In the genomic region with DNA sequence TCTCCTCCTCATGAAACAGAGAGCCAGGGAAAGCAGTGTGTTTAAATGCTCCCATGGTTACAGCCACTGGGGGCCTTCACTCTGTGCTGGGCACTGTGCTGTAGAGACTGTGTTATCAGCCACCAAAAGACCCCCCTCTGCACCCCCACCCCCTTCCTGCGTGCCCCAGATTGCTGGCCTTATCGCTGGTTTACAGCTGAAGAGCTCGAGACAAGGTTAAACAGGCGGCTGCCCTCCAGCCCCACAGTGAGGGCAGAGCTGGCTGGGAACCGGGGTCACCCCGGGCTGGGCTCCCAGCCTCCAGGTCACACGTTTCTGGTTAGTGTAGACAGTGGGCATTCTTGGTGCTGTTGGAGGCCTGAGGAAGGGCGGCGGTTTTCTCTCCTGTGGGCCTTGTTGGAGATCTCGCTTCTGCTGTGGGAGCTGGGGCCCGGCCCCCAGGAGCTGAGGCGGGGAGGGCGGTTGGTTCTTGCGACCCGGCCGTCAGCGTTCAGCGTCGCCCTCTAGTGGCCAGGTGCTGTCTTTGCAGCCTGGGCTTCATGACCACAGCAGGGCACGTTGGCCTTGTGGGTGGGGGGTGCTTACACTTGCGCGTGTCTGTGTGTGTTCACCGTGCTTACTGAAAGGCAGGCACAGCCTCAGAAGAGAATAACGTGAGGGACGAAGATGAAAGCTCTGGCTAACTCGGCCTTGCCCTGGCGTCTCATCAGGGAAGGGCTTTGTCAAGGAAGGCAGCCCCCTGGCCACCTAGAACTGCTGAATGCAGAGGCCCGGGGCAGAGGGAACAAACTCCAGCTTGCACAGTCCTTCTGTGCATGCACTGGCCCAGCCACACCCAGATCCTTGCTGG, we compare ENCODE assay signal across 8 cellular contexts. TPM values are rescaled to one million over a fixed set of nuclear protein-coding genes. Genes with fewer than 3 reads are reported as not detected.
DNase-seq lines count a peak whose midpoint lies in the region; ATAC-seq and TF ChIP-seq lines count a peak whose summit lies in the region.

No MANE protein-coding gene starts in this region.

- H3K27ac ChIP-seq in dorsolateral prefrontal cortex: no peak overlapping the region
- no peak overlapping the region for H3K27ac ChIP-seq in naive thymus-derived CD4-positive, alpha-beta T cell (ENCODE audit: low read depth, low read length)

- peaks cover 9 to 15% of the 10 kb centered on the region in 2 donors for H3K4me1 ChIP-seq in naive thymus-derived CD4-positive, alpha-beta T cell (ENCODE audit: control insufficient read depth in 2 of 2, insufficient read depth in 2 of 2, low read length in 2 of 2)

- H3K27me3 ChIP-seq in dorsolateral prefrontal cortex: no peaks in the 10 kb centered on the region
- no peaks in the 10 kb centered on the region for H3K27me3 ChIP-seq in naive thymus-derived CD4-positive, alpha-beta T cell (ENCODE audit: control insufficient read depth in 2 of 2, insufficient read depth in 2 of 2, low read length in 2 of 2)

- TF ChIP-seq CTCF in GM12873 (IDR thresholded peaks at IDR 0.05; ENCODE audit: insufficient read depth, low read depth, low read length, missing control alignments): peak; percentile 99
- TF ChIP-seq CTCF in dorsolateral prefrontal cortex (IDR thresholded peaks at IDR 0.05 in 54 of 56, conservative IDR thresholded peaks at IDR 0.05 in 2 of 56; ENCODE audit: low read depth in 1 of 56, partially characterized antibody in 56 of 56): peak; percentile 54 to 89 (median 80)

- H3K36me3 Mint-ChIP-seq in activated CD4-positive, alpha-beta memory T cell treated with anti-CD3 and anti-CD28 coated beads for 36 hours: peaks cover 35% of the 10 kb centered on the region
- peaks cover 17 to 39% (median 27%) of the 10 kb centered on the region in 5 donors for H3K36me3 Mint-ChIP-seq in naive thymus-derived CD4-positive, alpha-beta T cell

- CTCF ChIA-PET in activated CD4-positive, alpha-beta memory T cell treated with anti-CD3 and anti-CD28 coated beads for 36 hours (lab: Charles Lee): interaction anchor here (0.9 to 6.8 kb wide), 35 partner anchors 10 to 240 kb away, joined by 3 to 180 read pairs (median 6); a partner anchor contains a TSS
- CTCF ChIA-PET in naive thymus-derived CD4-positive, alpha-beta T cell (lab: Charles Lee): interaction anchor here (0.8 to 6.5 kb wide), 19 partner anchors 9 to 242 kb away, joined by 3 to 70 read pairs (median 6); a partner anchor contains a TSS

- peaks cover 6 to 46% (median 20%) of the 10 kb centered on the region in 3 experiments for H3K36me3 ChIP-seq in naive thymus-derived CD4-positive, alpha-beta T cell (ENCODE audit: control insufficient read depth in 2 of 3, insufficient read depth in 3 of 3, low read length in 3 of 3)

- H3K9me3 Mint-ChIP-seq in activated CD4-positive, alpha-beta memory T cell treated with anti-CD3 and anti-CD28 coated beads for 36 hours: no peaks in the 10 kb centered on the region
- H3K9me3 Mint-ChIP-seq in naive thymus-derived CD4-positive, alpha-beta T cell: no peaks in the 10 kb centered on the region
- no peaks in the 10 kb centered on the region for H3K9me3 Mint-ChIP-seq in stimulated activated naive CD8-positive, alpha-beta T cell treated with anti-CD3 and anti-CD28 coated beads, Interleukin-15, amount 100 ng/mL, for 72 hours

- ATAC-seq in naive thymus-derived CD4-positive, alpha-beta T cell: peak; percentile 91
- peak; percentile 85 for ATAC-seq in stimulated activated naive CD8-positive, alpha-beta T cell treated with anti-CD3 and anti-CD28 coated beads, Interleukin-15, amount 100 ng/mL, for 72 hours
- ATAC-seq in HG03460 (IDR thresholded peaks at IDR 0.05; ENCODE audit: unreplicated experiment) (no peak), HG03135 (IDR thresholded peaks at IDR 0.05; ENCODE audit: unreplicated experiment) (no peak)

- no peak overlapping the region for H3K4me3 Mint-ChIP-seq in activated CD4-positive, alpha-beta memory T cell treated with anti-CD3 and anti-CD28 coated beads for 36 hours
- H3K4me3 Mint-ChIP-seq in naive thymus-derived CD4-positive, alpha-beta T cell: peak overlapping the region in 8 of 10 donors; percentile 12 to 64 (median 40)
- no peak overlapping the region for H3K4me3 Mint-ChIP-seq in stimulated activated naive CD8-positive, alpha-beta T cell treated with anti-CD3 and anti-CD28 coated beads, Interleukin-15, amount 100 ng/mL, for 72 hours

- no peaks in the 10 kb centered on the region for H3K9me3 ChIP-seq in naive thymus-derived CD4-positive, alpha-beta T cell (ENCODE audit: control insufficient read depth in 2 of 3, low read length in 3 of 3)

- H3K27me3 Mint-ChIP-seq in activated CD4-positive, alpha-beta memory T cell treated with anti-CD3 and anti-CD28 coated beads for 36 hours: no peaks in the 10 kb centered on the region
- no peaks in the 10 kb centered on the region for H3K27me3 Mint-ChIP-seq in naive thymus-derived CD4-positive, alpha-beta T cell
- H3K27me3 Mint-ChIP-seq in stimulated activated naive CD8-positive, alpha-beta T cell treated with anti-CD3 and anti-CD28 coated beads, Interleukin-15, amount 100 ng/mL, for 72 hours: no peaks in the 10 kb centered on the region

- peaks cover 35% of the 10 kb centered on the region for H3K4me1 Mint-ChIP-seq in activated CD4-positive, alpha-beta memory T cell treated with anti-CD3 and anti-CD28 coated beads for 36 hours (ENCODE audit: low read depth)
- peaks cover 23 to 69% (median 54%) of the 10 kb centered on the region in 7 donors for H3K4me1 Mint-ChIP-seq in naive thymus-derived CD4-positive, alpha-beta T cell
- H3K4me1 Mint-ChIP-seq in stimulated activated naive CD8-positive, alpha-beta T cell treated with anti-CD3 and anti-CD28 coated beads, Interleukin-15, amount 100 ng/mL, for 72 hours: peaks cover 58% of the 10 kb centered on the region

- POLR2A ChIA-PET in activated CD4-positive, alpha-beta memory T cell treated with anti-CD3 and anti-CD28 coated beads for 36 hours (lab: Charles Lee): interaction anchor here (1.1 to 2.1 kb wide), 3 partner anchors 39 to 45 kb away, joined by 3 to 8 read pairs (median 6); a partner anchor contains a TSS
- POLR2A ChIA-PET in naive thymus-derived CD4-positive, alpha-beta T cell (lab: Charles Lee): interaction anchor here (0.8 to 4.0 kb wide), 7 partner anchors 10 to 241 kb away, joined by 3 to 25 read pairs (median 9); a partner anchor contains a TSS

- DNase-seq in NAMALWA (ENCODE audit: low spot score): peak; percentile 71
- DNase-seq in activated CD4-positive, alpha-beta memory T cell treated with anti-CD3 and anti-CD28 coated beads for 36 hours: peak; percentile 76
- peak in 2 of 10 donors; percentile 23 to 45 for DNase-seq in dorsolateral prefrontal cortex
- peak; percentile 57 to 78 (median 68) for DNase-seq in naive thymus-derived CD4-positive, alpha-beta T cell
- peak; percentile 59 to 62 for DNase-seq in stimulated activated naive CD8-positive, alpha-beta T cell treated with anti-CD3 and anti-CD28 coated beads, Interleukin-15, amount 100 ng/mL, for 72 hours

- intact Hi-C loops in activated CD4-positive, alpha-beta memory T cell treated with anti-CD3 and anti-CD28 coated beads for 36 hours (cut with micrococcal nuclease): loop anchor here (1.0 kb wide), 1 partner anchor 45 kb away; no protein-coding TSS in a partner anchor
- intact Hi-C loops in dorsolateral prefrontal cortex (cut with DNase I): no loop called here
- intact Hi-C loops in naive thymus-derived CD4-positive, alpha-beta T cell (cut with micrococcal nuclease): loop anchor here (1.0 to 5.0 kb wide), 5 partner anchors 44 to 240 kb away; no protein-coding TSS in a partner anchor

- no peak overlapping the region for H3K4me3 ChIP-seq in dorsolateral prefrontal cortex
- no peak overlapping the region for H3K4me3 ChIP-seq in naive thymus-derived CD4-positive, alpha-beta T cell (ENCODE audit: low read length)

- H3K27ac Mint-ChIP-seq in activated CD4-positive, alpha-beta memory T cell treated with anti-CD3 and anti-CD28 coated beads for 36 hours: no peak overlapping the region
- peak overlapping the region; percentile 46 to 88 (median 77) for H3K27ac Mint-ChIP-seq in naive thymus-derived CD4-positive, alpha-beta T cell
- H3K27ac Mint-ChIP-seq in stimulated activated naive CD8-positive, alpha-beta T cell treated with anti-CD3 and anti-CD28 coated beads, Interleukin-15, amount 100 ng/mL, for 72 hours: no peak overlapping the region

RNA-seq across cellular contexts. Expression of a gene that starts 40.8 kb away (rescaled TPM):
- total RNA-seq in activated CD4-positive, alpha-beta memory T cell treated with anti-CD3 and anti-CD28 coated beads for 36 hours: 10 to 100 TPM; 33.2 to 34.9 TPM
- 10 to 100 TPM; 20.0 to 36.0 (median 27.2) TPM for total RNA-seq in dorsolateral prefrontal cortex
- total RNA-seq in naive thymus-derived CD4-positive, alpha-beta T cell: 10 to 100 TPM; 37.5 to 50.1 (median 43.4) TPM
- 10 to 100 TPM; 18.6 to 25.3 TPM for polyA plus RNA-seq in naive thymus-derived CD4-positive, alpha-beta T cell

Comparison
In these comparisons a context has a peak if more than half of its experiments do, and no peak if none do; other contexts are left out.
1. H3K27ac Mint-ChIP-seq: peak in naive thymus-derived CD4-positive, alpha-beta T cell (9 of 9); none in activated CD4-positive, alpha-beta memory T cell treated with anti-CD3 and anti-CD28 coated beads for 36 hours (single experiment) and stimulated activated naive CD8-positive, alpha-beta T cell treated with anti-CD3 and anti-CD28 coated beads, Interleukin-15, amount 100 ng/mL, for 72 hours (0 of 2).
2. H3K4me3 Mint-ChIP-seq: peak in naive thymus-derived CD4-positive, alpha-beta T cell (8 of 10); none in activated CD4-positive, alpha-beta memory T cell treated with anti-CD3 and anti-CD28 coated beads for 36 hours (single experiment) and stimulated activated naive CD8-positive, alpha-beta T cell treated with anti-CD3 and anti-CD28 coated beads, Interleukin-15, amount 100 ng/mL, for 72 hours (0 of 2).
3. ATAC-seq: peak in naive thymus-derived CD4-positive, alpha-beta T cell (single experiment) and stimulated activated naive CD8-positive, alpha-beta T cell treated with anti-CD3 and anti-CD28 coated beads, Interleukin-15, amount 100 ng/mL, for 72 hours (single experiment); none in HG03460 (single experiment) and HG03135 (single experiment).
4. intact Hi-C loops: an anchor here in activated CD4-positive, alpha-beta memory T cell treated with anti-CD3 and anti-CD28 coated beads for 36 hours (1.0 kb wide) and naive thymus-derived CD4-positive, alpha-beta T cell (1.0 to 5.0 kb wide); none called in dorsolateral prefrontal cortex.